In the genomic region with DNA sequence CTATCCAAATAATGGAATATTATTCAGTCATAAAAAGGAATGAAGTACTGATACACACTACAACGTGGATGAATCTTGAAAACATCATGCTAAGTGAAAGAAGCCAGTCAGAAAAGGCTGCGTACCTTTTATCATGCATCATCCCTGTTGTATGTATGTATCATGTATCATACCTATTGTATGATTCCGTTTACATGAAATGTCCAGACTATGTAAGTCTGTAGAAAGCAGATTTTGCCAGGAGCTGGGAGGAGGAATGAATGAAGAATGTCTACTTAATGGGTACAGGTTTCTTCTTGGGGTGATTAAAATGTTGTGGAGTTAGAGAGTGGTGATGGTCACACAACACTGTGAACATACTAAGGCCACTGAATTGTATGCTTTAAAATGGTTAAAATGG, we compare ENCODE assay signal across 16 cellular contexts.
"Had no signal": no experiment of that assay in that cellular context is flagged by ENCODE, and none has a peak within 500 bp of the region (broad histone marks: within the 10 kb centered on the region; RNA-seq: fewer than 3 reads in every experiment).

No MANE protein-coding gene starts in this region.

- H3K27me3 Mint-ChIP-seq: stimulated activated naive B cell treated with anti-CD40 and anti-IgM and Interleukin-4, amounts not matched to agents 10 μg/mL and 1 μg/mL and 100 μg/mL, for 72 hours had no signal

- H3K9me3 ChIP-seq: ascending aorta, esophagus muscularis mucosa, gastroesophageal sphincter, heart right ventricle, sigmoid colon, thoracic aorta, upper lobe of right lung had no signal

- H3K4me3 ChIP-seq: ascending aorta, esophagus muscularis mucosa, gastroesophageal sphincter, heart right ventricle, sigmoid colon, thoracic aorta, upper lobe of right lung had no signal

- H3K4me3 Mint-ChIP-seq: activated T-helper 1 cell treated with anti-CD3 and anti-CD28 coated beads, Interleukin-12 subunit alpha, Interleukin-12 subunit beta, Interleukin-2, Interleukin-4 antibody, amounts not matched to agents 30 ng/mL and 10 ng/mL and 1 ng/mL, durations not matched to agents 14 hours and 24 hours and 36 hours; stimulated activated naive B cell treated with anti-CD40 and anti-IgM and Interleukin-4, amounts not matched to agents 10 μg/mL and 1 μg/mL and 100 μg/mL, for 72 hours had no signal

- H3K36me3 ChIP-seq: WERI-Rb-1 had no signal

- H3K27ac ChIP-seq: ascending aorta, esophagus muscularis mucosa, gastroesophageal sphincter, heart right ventricle, sigmoid colon, thoracic aorta, upper lobe of right lung, WERI-Rb-1 had no signal

- DNase-seq: activated CD8-positive, alpha-beta memory T cell treated with anti-CD3 and anti-CD28 coated beads, Interleukin-2, amount 50 U/mL, for 4 hours; effector CD4-positive, alpha-beta T cell; heart right ventricle; left ventricle myocardium superior; occipital lobe; posterior cingulate gyrus; sigmoid colon; stimulated activated CD4-positive, alpha-beta T cell treated with anti-CD3 and anti-CD28 coated beads, Interleukin-4, amount 100 ng/mL, for 4 hours; stimulated activated naive B cell treated with anti-CD40 and anti-IgM and Interleukin-4, amounts not matched to agents 10 μg/mL and 1 μg/mL and 100 μg/mL, for 72 hours; upper lobe of right lung; WERI-Rb-1 had no signal

- ATAC-seq: gastroesophageal sphincter; heart right ventricle; left ventricle myocardium superior; stimulated activated naive B cell treated with anti-CD40 and anti-IgM and Interleukin-4, amounts not matched to agents 10 μg/mL and 1 μg/mL and 100 μg/mL, for 72 hours; upper lobe of right lung had no signal

- H3K27me3 ChIP-seq: ascending aorta, esophagus muscularis mucosa, gastroesophageal sphincter, heart right ventricle, sigmoid colon, upper lobe of right lung had no signal

- H3K9me3 Mint-ChIP-seq: activated T-helper 1 cell treated with anti-CD3 and anti-CD28 coated beads, Interleukin-12 subunit alpha, Interleukin-12 subunit beta, Interleukin-2, Interleukin-4 antibody, amounts not matched to agents 30 ng/mL and 10 ng/mL and 1 ng/mL, durations not matched to agents 14 hours and 24 hours and 36 hours; stimulated activated naive B cell treated with anti-CD40 and anti-IgM and Interleukin-4, amounts not matched to agents 10 μg/mL and 1 μg/mL and 100 μg/mL, for 72 hours had no signal

- H3K27ac Mint-ChIP-seq: activated T-helper 1 cell treated with anti-CD3 and anti-CD28 coated beads, Interleukin-12 subunit alpha, Interleukin-12 subunit beta, Interleukin-2, Interleukin-4 antibody, amounts not matched to agents 30 ng/mL and 10 ng/mL and 1 ng/mL, durations not matched to agents 14 hours and 24 hours and 36 hours; stimulated activated naive B cell treated with anti-CD40 and anti-IgM and Interleukin-4, amounts not matched to agents 10 μg/mL and 1 μg/mL and 100 μg/mL, for 72 hours had no signal
